In genomic region chr10:21336476-21337170, GRCh38 we compare ENCODE assay signal across 1 cellular context.
A peak's percentile ranks its signal among the peaks of the same experiment; 100 is the strongest.
TF ChIP-seq lines count a peak whose summit lies in the region.

No MANE protein-coding gene starts in this region.

TF ChIP-seq in HepG2, 621 proteins besides CTCF, POLR2A, EP300 and RAD21 (continued from another document and continues in another):
- TF ChIP-seq TIGD3 (CRISPR knock-in tag; IDR thresholded peaks at IDR 0.05; ENCODE audit: borderline replicate concordance) (no peak), TRIM22 (IDR thresholded peaks at IDR 0.05) (no peak), ATF7 (IDR thresholded peaks at IDR 0.05) (0 out of 2 replicates have a peak, but pooled peaks have one; percentile 23), ATF7 (CRISPR knock-in tag; IDR thresholded peaks at IDR 0.05) (no peak), TEAD3 (CRISPR knock-in tag; optimal IDR thresholded peaks at IDR 0.05; ENCODE audit: borderline replicate concordance) (peak; percentile 96), HOXA3 (CRISPR knock-in tag; IDR thresholded peaks at IDR 0.05) (no peak), HDAC1 (CRISPR knock-in tag; IDR thresholded peaks at IDR 0.05) (0 out of 2 replicates have a peak, but pooled peaks have one; percentile 33), ZBTB49 (CRISPR knock-in tag; IDR thresholded peaks at IDR 0.05; ENCODE audit: borderline replicate concordance) (no peak), BCL3 (CRISPR knock-in tag; IDR thresholded peaks at IDR 0.05) (0 out of 2 replicates have a peak, but pooled peaks have one; percentile 46), ZNF362 (CRISPR knock-in tag; IDR thresholded peaks at IDR 0.05; ENCODE audit: borderline replicate concordance) (peak; percentile 93), PBX3 (CRISPR knock-in tag; IDR thresholded peaks at IDR 0.05; ENCODE audit: borderline replicate concordance) (no peak), FOXA3 (CRISPR knock-in tag; IDR thresholded peaks at IDR 0.05) (0 out of 2 replicates have a peak, but pooled peaks have one; percentile 12), DPF2 (CRISPR knock-in tag; IDR thresholded peaks at IDR 0.05; ENCODE audit: borderline replicate concordance, low read depth) (0 out of 2 replicates have a peak, but pooled peaks have one; percentile 26), MXD3 (CRISPR knock-in tag; IDR thresholded peaks at IDR 0.05) (no peak), ETS1 (CRISPR knock-in tag; IDR thresholded peaks at IDR 0.05) (no peak), NRL (CRISPR knock-in tag; IDR thresholded peaks at IDR 0.05; ENCODE audit: borderline replicate concordance) (no peak), SOX5 (CRISPR knock-in tag; IDR thresholded peaks at IDR 0.05; ENCODE audit: borderline replicate concordance) (peak; percentile 60; the same call in 1 of the 2 replicates), FOSL2 (CRISPR knock-in tag; IDR thresholded peaks at IDR 0.05) (peak; percentile 98), TGIF2 (CRISPR knock-in tag; IDR thresholded peaks at IDR 0.05) (0 out of 2 replicates have a peak, but pooled peaks have one; percentile 50), MTA3 (CRISPR knock-in tag; IDR thresholded peaks at IDR 0.05) (no peak), ZNF280B (CRISPR knock-in tag; IDR thresholded peaks at IDR 0.05; ENCODE audit: borderline replicate concordance) (no peak), KAT8 (CRISPR knock-in tag; IDR thresholded peaks at IDR 0.05) (peak; percentile 35; the same call in 1 of the 2 replicates), RXRA (CRISPR knock-in tag; IDR thresholded peaks at IDR 0.05) (no peak), GATAD2A (CRISPR knock-in tag; IDR thresholded peaks at IDR 0.05) (peak; percentile 41; the same call in 1 of the 2 replicates), NR2F6 (IDR thresholded peaks at IDR 0.05) (peak; percentile 58), NR2F6 (CRISPR knock-in tag; IDR thresholded peaks at IDR 0.05) (peak; percentile 61), ZBTB40 (IDR thresholded peaks at IDR 0.05) (peak; percentile 66; the same call in 1 of the 2 replicates), ZBTB40 (CRISPR knock-in tag; IDR thresholded peaks at IDR 0.05) (peak; percentile 70; the same call in 1 of the 2 replicates), FOSL1 (CRISPR knock-in tag; IDR thresholded peaks at IDR 0.05; ENCODE audit: borderline replicate concordance) (peak; percentile 91), HNRNPK (IDR thresholded peaks at IDR 0.05; ENCODE audit: low read depth, low read length, poor library complexity, severe bottlenecking) (no peak), ZSCAN20 (CRISPR knock-in tag; IDR thresholded peaks at IDR 0.05; ENCODE audit: borderline replicate concordance) (no peak), ZBTB44 (CRISPR knock-in tag; IDR thresholded peaks at IDR 0.05) (no peak)
